ENCODE assay signal across 10 cellular contexts in genomic region chr7:17646181-17646956, GRCh38.
DNase-seq lines count a peak whose midpoint lies in the region; ATAC-seq and TF ChIP-seq lines count a peak whose summit lies in the region.
"Had no signal": no experiment of that assay in that cellular context is flagged by ENCODE, and none has a peak within 500 bp of the region (broad histone marks: within the 10 kb centered on the region; RNA-seq: fewer than 3 reads in every experiment).

No MANE protein-coding gene starts in this region.

- dilution Hi-C loops in mammary epithelial cell (cut with HindIII; ENCODE audit: low sequenced_read_pairs) = no loop called here

- H3K27ac ChIP-seq in mammary epithelial cell (ENCODE audit: insufficient read depth, low read depth, low read length) (no peak overlapping the region), right lobe of liver (peak overlapping the region in 1 of 3 donors; percentile 46)

- 81% methylated on average over 5 of the region's 5 CpGs for WGBS in mammary epithelial cell (ENCODE audit: low coverage, missing lambda C conversion rate)
- 44% methylated on average over 5 of the region's 5 CpGs for WGBS in right lobe of liver (ENCODE audit: insufficient coverage, low coverage, low lambda C conversion rate, missing lambda C conversion rate)

- DNase-seq in COLO829 (ENCODE audit: low spot score) (peak; percentile 60), mammary epithelial cell (peak; percentile 57), right lobe of liver (no peak), ureter (ENCODE audit: low spot score) (no peak), putamen (ENCODE audit: low spot score) (no peak), NCI-H187 (lab: John Stamatoyannopoulos, UW) (no peak)
- DNase-seq: activated naive CD8-positive, alpha-beta T cell treated with anti-CD3 and anti-CD28 coated beads, Interleukin-2, amount 50 U/mL, for 24 hours; natural killer cell had no signal

- BruUV-seq in mammary epithelial cell (replicated peaks; lab: Mats Ljungman, UMichigan) = no TSS peak

- no peaks in the 10 kb centered on the region for H4K20me1 ChIP-seq in mammary epithelial cell (ENCODE audit: insufficient read depth, low read length)

- ATAC-seq in right lobe of liver (peak; percentile 76 to 93 (median 84)), GM21360 (IDR thresholded peaks at IDR 0.05; ENCODE audit: unreplicated experiment) (no peak)
- ATAC-seq: activated naive CD8-positive, alpha-beta T cell treated with anti-CD3 and anti-CD28 coated beads, Interleukin-2, amount 50 U/mL, for 24 hours; natural killer cell had no signal

- H3K79me2 ChIP-seq in mammary epithelial cell (ENCODE audit: insufficient read depth, low read length) = no peaks in the 10 kb centered on the region

- in situ Hi-C loops in mammary epithelial cell (cut with MboI; ENCODE audit: low sequenced_read_pairs in 2 of 2) = no loop called here

- H3K9me3 ChIP-seq in mammary epithelial cell (replicated peaks; ENCODE audit: insufficient read depth, low read length) = peaks cover 7% of the 10 kb centered on the region
- H3K9me3 ChIP-seq in right lobe of liver = no peaks in the 10 kb centered on the region

- CTCF ChIA-PET in mammary epithelial cell (lab: Charles Lee; ENCODE audit: low non-redundant PET) = interaction anchor here (0.7 kb wide), 2 partner anchors 292 to 344 kb away, joined by 5 to 9 read pairs; no protein-coding TSS in a partner anchor

- no peak overlapping the region for H3K9ac ChIP-seq in mammary epithelial cell (ENCODE audit: insufficient read depth, low read length)

- no peak overlapping the region for H2AFZ ChIP-seq in mammary epithelial cell (ENCODE audit: low read depth, low read length)

- H3K4me1 ChIP-seq in mammary epithelial cell (ENCODE audit: insufficient read depth, low read length) = peaks cover 8% of the 10 kb centered on the region
- H3K4me1 ChIP-seq in right lobe of liver = peaks cover 0 to 10% (median 0%) of the 10 kb centered on the region in 4 donors

- TF ChIP-seq CTCF in LNCAP (IDR thresholded peaks at IDR 0.05) = peak; percentile 56
- TF ChIP-seq CTCF in mammary epithelial cell (conservative IDR thresholded peaks at IDR 0.05 in 1 of 2, IDR thresholded peaks at IDR 0.05 in 1 of 2; ENCODE audit: extremely low read depth in 1 of 2, insufficient read depth in 1 of 2, low read depth in 1 of 2, low read length in 2 of 2) = peak; percentile 40 to 53
- TF ChIP-seq CTCF in right lobe of liver (IDR thresholded peaks at IDR 0.05) = peak; percentile 47 to 57 (median 52)

- H3K4me3 ChIP-seq in mammary epithelial cell (replicated peaks in 1 of 3; ENCODE audit: insufficient read depth in 1 of 3, low read depth in 2 of 3, low read length in 3 of 3) (no peak overlapping the region), right lobe of liver (no peak overlapping the region)

- intact Hi-C loops in mammary epithelial cell (cut with micrococcal nuclease) (loop anchor here (1.0 to 5.0 kb wide), 7 partner anchors 51 to 755 kb away; no protein-coding TSS in a partner anchor), right lobe of liver (cut with DNase I) (loop anchor here in 1 of 2 donors (10.0 kb wide), 1 partner anchor 342 kb away; no protein-coding TSS in a partner anchor)

- H3K36me3 ChIP-seq in mammary epithelial cell (ENCODE audit: insufficient read depth, low read length) (no peaks in the 10 kb centered on the region), right lobe of liver (no peaks in the 10 kb centered on the region)

- H3K27me3 ChIP-seq in mammary epithelial cell (ENCODE audit: insufficient read depth, low read length) = no peaks in the 10 kb centered on the region
- no peaks in the 10 kb centered on the region for H3K27me3 ChIP-seq in right lobe of liver

- no peak for TF ChIP-seq POLR2A in right lobe of liver (IDR thresholded peaks at IDR 0.05)

- no peak overlapping the region for H3K4me2 ChIP-seq in mammary epithelial cell (ENCODE audit: insufficient read depth, low read depth, low read length)

Comparison
In these comparisons a context has a peak if more than half of its experiments do, and no peak if none do; other contexts are left out.
1. DNase-seq: peak in COLO829 (single experiment) and mammary epithelial cell (single experiment); none in right lobe of liver (0 of 3), ureter (single experiment), putamen (single experiment) and NCI-H187 (0 of 2).
2. Peak in every context shown above with its lines, with median percentiles within 50 percentile points of each other: CTCF ChIP-seq.